In genomic region chr9:115036691-115037090, GRCh38 we compare ENCODE assay signal across 12 cellular contexts.
DNase-seq lines count a peak whose midpoint lies in the region; ATAC-seq and TF ChIP-seq lines count a peak whose summit lies in the region.
"Had no signal": no experiment of that assay in that cellular context is flagged by ENCODE, and none has a peak within 500 bp of the region (broad histone marks: within the 10 kb centered on the region; RNA-seq: fewer than 3 reads in every experiment).

No MANE protein-coding gene starts in this region.

- H3K9me3 Mint-ChIP-seq in brain = no peaks in the 10 kb centered on the region
- H3K9me3 Mint-ChIP-seq: CD4-positive, alpha-beta T cell had no signal

- no peak for TF ChIP-seq EP300 in sigmoid colon (IDR thresholded peaks at IDR 0.05)

- H3K36me3 ChIP-seq in sigmoid colon = peaks cover 6 to 74% (median 35%) of the 10 kb centered on the region in 4 donors
- H3K36me3 ChIP-seq: pancreas had no signal

- H3K27me3 Mint-ChIP-seq in brain = no peaks in the 10 kb centered on the region
- H3K27me3 Mint-ChIP-seq: CD4-positive, alpha-beta T cell had no signal

- H3K27ac Mint-ChIP-seq in brain = peak overlapping the region in 4 of 5 experiments; percentile 65 to 96 (median 90)
- H3K27ac Mint-ChIP-seq: CD4-positive, alpha-beta T cell had no signal

- no peaks in the 10 kb centered on the region for H3K27me3 ChIP-seq in sigmoid colon
- H3K27me3 ChIP-seq: pancreas had no signal

- peak; percentile 3 for ATAC-seq in GM21528 (IDR thresholded peaks at IDR 0.05; ENCODE audit: low FRiP score, unreplicated experiment)
- ATAC-seq in HG02884 (IDR thresholded peaks at IDR 0.05; ENCODE audit: unreplicated experiment) = peak; percentile 1
- ATAC-seq in GM19395 (IDR thresholded peaks at IDR 0.05; ENCODE audit: unreplicated experiment) = no peak
- no peak for ATAC-seq in omental fat pad (ENCODE audit: low FRiP score)

- no peak for DNase-seq in sigmoid colon
- DNase-seq in HCEC 1CT = no peak
- DNase-seq in putamen (ENCODE audit: low spot score) = no peak
- no peak for DNase-seq in omental fat pad (ENCODE audit: low spot score)
- DNase-seq: CD4-positive, alpha-beta T cell; left ventricle myocardium superior; MV-4-11; pancreas had no signal

- no peak for TF ChIP-seq CTCF in brain (conservative IDR thresholded peaks at IDR 0.05)
- no peak for TF ChIP-seq CTCF in sigmoid colon (IDR thresholded peaks at IDR 0.05)
- no peak for TF ChIP-seq CTCF in omental fat pad (IDR thresholded peaks at IDR 0.05)

- no peaks in the 10 kb centered on the region for H3K9me3 ChIP-seq in sigmoid colon
- H3K9me3 ChIP-seq: pancreas had no signal

- 91 to 93% methylated on average over 2 of the region's 2 CpGs for WGBS in sigmoid colon, 2 donors

- H3K4me3 Mint-ChIP-seq in brain = no peak overlapping the region
- H3K4me3 Mint-ChIP-seq: CD4-positive, alpha-beta T cell had no signal

- peaks cover 0 to 96% (median 78%) of the 10 kb centered on the region in 4 donors for H3K4me1 ChIP-seq in sigmoid colon
- H3K4me1 ChIP-seq: pancreas had no signal

- H3K27ac ChIP-seq in sigmoid colon = peak overlapping the region; percentile 61 to 91 (median 83)
- H3K27ac ChIP-seq: pancreas had no signal

- peaks cover 54% of the 10 kb centered on the region for H3K36me3 Mint-ChIP-seq in brain

- H3K4me3 ChIP-seq in sigmoid colon = no peak overlapping the region
- H3K4me3 ChIP-seq: pancreas had no signal

- no peak for TF ChIP-seq POLR2A in sigmoid colon (IDR thresholded peaks at IDR 0.05)

- H3K4me1 Mint-ChIP-seq in brain = peaks cover 38% of the 10 kb centered on the region

- intact Hi-C loops in sigmoid colon (cut with DNase I) = loop anchor here (5.0 kb wide), 3 partner anchors 81 to 171 kb away; partner anchors contain the start of gene TNC

Comparison
In these comparisons a context has a peak if more than half of its experiments do, and no peak if none do; other contexts are left out.
1. ATAC-seq: peak in GM21528 (single experiment) and HG02884 (single experiment); none in GM19395 (single experiment) and omental fat pad (single experiment).